Comparison of ENCODE assay signal across 8 cellular contexts in the genomic region with DNA sequence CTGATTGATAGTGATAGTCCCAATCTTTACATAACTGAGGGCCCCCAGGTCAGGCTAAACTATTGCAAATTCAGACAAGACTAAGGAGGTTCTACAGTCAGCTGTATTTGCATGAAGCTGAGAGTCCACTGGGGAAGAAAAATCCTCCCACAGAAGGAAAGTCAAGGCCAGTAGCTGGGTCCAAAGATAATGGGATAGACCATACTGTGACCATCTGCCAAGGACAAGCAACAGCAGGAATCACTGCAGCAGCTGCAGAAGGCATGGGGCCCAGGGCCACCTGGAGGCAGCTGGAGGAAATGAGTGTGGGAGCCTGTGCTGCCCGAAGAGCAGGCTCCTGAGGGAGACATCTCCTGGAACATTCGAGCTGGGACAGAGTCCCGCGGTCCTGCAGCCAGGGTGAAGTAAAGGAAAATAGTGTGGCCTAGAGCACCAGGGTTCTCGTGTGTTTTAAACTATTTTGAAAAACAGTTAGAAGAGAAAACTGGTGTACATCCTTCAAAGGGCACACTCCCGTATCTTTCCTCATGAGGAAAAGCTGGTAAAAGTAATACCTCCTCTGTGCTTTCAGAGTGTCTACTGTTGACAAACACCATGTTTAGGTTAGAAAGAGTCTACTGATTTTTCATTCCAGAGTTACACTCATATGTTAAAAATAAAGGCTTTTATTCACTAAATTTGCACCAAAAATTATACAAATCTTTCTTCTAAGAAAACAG. TPM values are rescaled to one million over a fixed set of nuclear protein-coding genes. Genes with fewer than 3 reads are reported as not detected.
DNase-seq lines count a peak whose midpoint lies in the region; ATAC-seq, FAIRE-seq and TF ChIP-seq lines count a peak whose summit lies in the region.

No MANE protein-coding gene starts in this region.

- H2BK15ac ChIP-seq in IMR-90 (ENCODE audit: low read depth, low read length): peak overlapping the region; percentile 41; the same call in 1 of the 3 replicates

- CTCF ChIA-PET in IMR-90 (lab: Yijun Ruan, JAX) (interaction anchor here (0.5 to 2.1 kb wide), 18 partner anchors 9 to 499 kb away, joined by 3 to 7 read pairs (median 3); a partner anchor contains a TSS), RWPE1 (lab: Yijun Ruan, JAX) (interaction anchor here (0.6 to 1.4 kb wide), 10 partner anchors 20 to 781 kb away, joined by 3 to 15 read pairs (median 3); no protein-coding TSS in a partner anchor), endothelial cell of umbilical vein (lab: Charles Lee) (interaction anchor here (0.7 to 3.3 kb wide), 33 partner anchors 9 to 868 kb away, joined by 3 to 62 read pairs (median 6); a partner anchor contains a TSS)

- peak; percentile 49 for FAIRE-seq in endothelial cell of umbilical vein (lab: Jason Lieb, UNC)

- H2AK9ac ChIP-seq in IMR-90 (replicated peaks; ENCODE audit: low read depth, low read length, poor library complexity): no peak overlapping the region

- H3K79me2 ChIP-seq in endothelial cell of umbilical vein (ENCODE audit: control insufficient read depth, insufficient read depth, low read length): no peaks in the 10 kb centered on the region

- H3K4me1 ChIP-seq in BE2C: peaks cover 10% of the 10 kb centered on the region
- peaks cover 15% of the 10 kb centered on the region for H3K4me1 ChIP-seq in IMR-90 (ENCODE audit: control insufficient read depth, insufficient read depth, low read length)
- peaks cover 51% of the 10 kb centered on the region for H3K4me1 ChIP-seq in endothelial cell of umbilical vein (ENCODE audit: control insufficient read depth, extremely low read depth, insufficient read depth, low read length)

- H3K9me3 ChIP-seq in BE2C (no peaks in the 10 kb centered on the region), IMR-90 (ENCODE audit: control insufficient read depth, insufficient read depth, low read length) (no peaks in the 10 kb centered on the region), endothelial cell of umbilical vein (replicated peaks; ENCODE audit: control insufficient read depth, insufficient read depth, low read length) (no peaks in the 10 kb centered on the region)

- H3K56ac ChIP-seq in IMR-90 (ENCODE audit: extremely low read depth, insufficient read depth, low read length): no peak overlapping the region

- 0 out of 4 replicates have a peak, but pooled peaks cover 0 to 4% of the 10 kb centered on the region in 2 experiments for H3K79me1 ChIP-seq in IMR-90 (ENCODE audit: low read depth in 1 of 2, low read length in 2 of 2)

- H3K9me1 ChIP-seq in IMR-90 (ENCODE audit: insufficient read depth, low read length) (peaks cover 4% of the 10 kb centered on the region), endothelial cell of umbilical vein (replicated peaks; ENCODE audit: control insufficient read depth, extremely low read depth, insufficient read depth, low read length) (no peaks in the 10 kb centered on the region)

- ATAC-seq in GM19324 (IDR thresholded peaks at IDR 0.05; ENCODE audit: low FRiP score, unreplicated experiment) (peak; percentile 45), IMR-90 (ENCODE audit: low read depth) (peak; percentile 64), HG03039 (IDR thresholded peaks at IDR 0.05; ENCODE audit: unreplicated experiment) (no peak), GM21367 (IDR thresholded peaks at IDR 0.05; ENCODE audit: unreplicated experiment) (no peak)

- in situ Hi-C loops in IMR-90 (cut with MboI; ENCODE audit: low sequenced_read_pairs): no loop called here

- H4K8ac ChIP-seq in IMR-90 (ENCODE audit: low read depth in 2 of 2, low read length in 2 of 2): peak overlapping the region in 1 of 2 experiments; percentile 76; a peak in 1 of 4 replicates

- H4K20me1 ChIP-seq in IMR-90 (ENCODE audit: insufficient read depth, low read length): no peaks in the 10 kb centered on the region
- no peaks in the 10 kb centered on the region for H4K20me1 ChIP-seq in endothelial cell of umbilical vein (replicated peaks; ENCODE audit: control insufficient read depth, extremely low read depth, insufficient read depth, low read length)

- intact Hi-C loops in IMR-90 (cut with micrococcal nuclease) (loop anchor here (1.0 to 5.0 kb wide), 2 partner anchors 48 to 184 kb away; no protein-coding TSS in a partner anchor), endothelial cell of umbilical vein (cut with micrococcal nuclease) (loop anchor here (1.0 to 2.0 kb wide), 5 partner anchors 20 to 781 kb away; a partner anchor contains a TSS)

- dilution Hi-C loops in IMR-90 (cut with HindIII; ENCODE audit: low sequenced_read_pairs, unreplicated experiment): no loop called here
- dilution Hi-C loops in endothelial cell of umbilical vein (cut with MboI; ENCODE audit: extremely low pct_ligation_motif_present, low sequenced_read_pairs): no loop called here

- no peak overlapping the region for H3K14ac ChIP-seq in IMR-90 (replicated peaks; ENCODE audit: low read depth, low read length)

- peak overlapping the region; percentile 50 for H2BK120ac ChIP-seq in IMR-90 (ENCODE audit: low read depth, low read length)

- WGBS in IMR-90 (ENCODE audit: extremely low coverage in 2 of 2, insufficient read length in 1 of 2), 2 experiments: 37% methylated on average over 2 of the region's 6 CpGs; no CpG with 5 or more reads in 1 of the 2 experiments

- H2BK20ac ChIP-seq in IMR-90 (ENCODE audit: low read depth, low read length): peak overlapping the region; percentile 27; the same call in 1 of the 2 replicates

- TF ChIP-seq RAD21 in IMR-90 (IDR thresholded peaks at IDR 0.05; ENCODE audit: low read length): peak; percentile 76

- peak overlapping the region; percentile 18; the same call in 1 of the 2 replicates for H3K23ac ChIP-seq in IMR-90 (ENCODE audit: low read depth, low read length)

- peak overlapping the region; percentile 48 for H2AFZ ChIP-seq in IMR-90 (replicated peaks; ENCODE audit: low read length, poor library complexity)
- H2AFZ ChIP-seq in endothelial cell of umbilical vein (ENCODE audit: low read depth, low read length): peak overlapping the region; percentile 61

- H3K18ac ChIP-seq in IMR-90 (ENCODE audit: low read depth, low read length): peak overlapping the region; percentile 11; the same call in 1 of the 2 replicates

- H3K4me2 ChIP-seq in IMR-90 (ENCODE audit: low read depth, low read length) (no peak overlapping the region), endothelial cell of umbilical vein (ENCODE audit: insufficient read depth, low read length) (peak overlapping the region; percentile 61)

- TF ChIP-seq POLR2A in IMR-90 (IDR thresholded peaks at IDR 0.05; ENCODE audit: low read depth, low read length) (0 out of 2 replicates have a peak, but pooled peaks have one; percentile 25), endothelial cell of umbilical vein (IDR thresholded peaks at IDR 0.05; ENCODE audit: low read depth, low read length) (no peak)

- H3K4ac ChIP-seq in IMR-90 (ENCODE audit: low read depth, low read length): peak overlapping the region; percentile 4; the same call in 1 of the 2 replicates

- H4K5ac ChIP-seq in IMR-90 (ENCODE audit: low read depth, low read length): no peak overlapping the region

- no peak overlapping the region for H3K27ac ChIP-seq in IMR-90 (ENCODE audit: insufficient read depth, low read length)
- H3K27ac ChIP-seq in RWPE1: peak overlapping the region; percentile 35; the same call in 1 of the 2 replicates
- H3K27ac ChIP-seq in endothelial cell of umbilical vein (ENCODE audit: insufficient read depth, low read depth, low read length): peak overlapping the region; percentile 74

- H3K9ac ChIP-seq in IMR-90 (ENCODE audit: low read depth, low read length): no peak overlapping the region
- H3K9ac ChIP-seq in endothelial cell of umbilical vein (replicated peaks; ENCODE audit: extremely low read depth, insufficient read depth, low read length): peak overlapping the region; percentile 63

- DNase-seq in BE2C (peak; percentile 81), IMR-90 (peak; percentile 85), RWPE1 (ENCODE audit: low spot score) (peak; percentile 37), endothelial cell of umbilical vein (ENCODE audit: low read depth, low spot score) (peak; percentile 96), midbrain (lab: John Stamatoyannopoulos, UW) (peak; percentile 58)

- no peaks in the 10 kb centered on the region for H3K27me3 ChIP-seq in BE2C
- H3K27me3 ChIP-seq in IMR-90 (ENCODE audit: control insufficient read depth, insufficient read depth, low read length): no peaks in the 10 kb centered on the region
- H3K27me3 ChIP-seq in endothelial cell of umbilical vein (ENCODE audit: control insufficient read depth in 2 of 2, insufficient read depth in 2 of 2, low read length in 2 of 2): no peaks in the 10 kb centered on the region

- no TSS peak for BruUV-seq in IMR-90 (replicated peaks; lab: Mats Ljungman, UMichigan)
- BruUV-seq in endothelial cell of umbilical vein (replicated peaks; lab: Mats Ljungman, UMichigan): TSS peak; percentile 79

- POLR2A ChIA-PET in IMR-90 (lab: Charles Lee; ENCODE audit: unreplicated experiment): no interaction called here
- POLR2A ChIA-PET in RWPE1 (lab: Yijun Ruan, JAX; ENCODE audit: low non-redundant PET): interaction anchor here (0.9 kb wide), 1 partner anchor 20 kb away, joined by 3 read pairs; a partner anchor contains a TSS
- POLR2A ChIA-PET in endothelial cell of umbilical vein (lab: Charles Lee): interaction anchor here (0.6 to 2.2 kb wide), 6 partner anchors 19 to 274 kb away, joined by 3 to 6 read pairs (median 4); a partner anchor contains a TSS

- H3K4me3 ChIP-seq in BE2C (ENCODE audit: low read depth, low read length) (no peak overlapping the region), IMR-90 (ENCODE audit: insufficient read depth, low read depth, low read length) (no peak overlapping the region), endothelial cell of umbilical vein (replicated peaks in 1 of 3; ENCODE audit: insufficient read depth in 1 of 3, low read depth in 1 of 3, low read length in 3 of 3) (no peak overlapping the region)

- H4K91ac ChIP-seq in IMR-90 (ENCODE audit: insufficient read depth, low read depth, low read length): no peak overlapping the region

- H3K36me3 ChIP-seq in BE2C (no peaks in the 10 kb centered on the region), IMR-90 (ENCODE audit: control insufficient read depth, insufficient read depth, low read length) (no peaks in the 10 kb centered on the region), endothelial cell of umbilical vein (ENCODE audit: control insufficient read depth in 2 of 2, extremely low read depth in 1 of 2, insufficient read depth in 2 of 2, low read length in 2 of 2) (no peaks in the 10 kb centered on the region)

- no peak overlapping the region for H2AK5ac ChIP-seq in IMR-90 (ENCODE audit: low read depth, low read length)

- TF ChIP-seq CTCF in BE2C (IDR thresholded peaks at IDR 0.05; ENCODE audit: low read depth, low read length): peak; percentile 78
- TF ChIP-seq CTCF in IMR-90 (conservative IDR thresholded peaks at IDR 0.05; ENCODE audit: low read depth, low read length): peak; percentile 75
- peak; percentile 64 for TF ChIP-seq CTCF in RWPE1 (conservative IDR thresholded peaks at IDR 0.05; ENCODE audit: low read depth)
- TF ChIP-seq CTCF in endothelial cell of umbilical vein (IDR thresholded peaks at IDR 0.05; ENCODE audit: extremely low read depth in 1 of 2, insufficient read depth in 1 of 2, low read depth in 1 of 2, low read length in 2 of 2): peak; percentile 74 to 81

- no peak overlapping the region for H2BK5ac ChIP-seq in IMR-90 (ENCODE audit: low read depth, low read length, poor library complexity, severe bottlenecking)

RNA-seq across cellular contexts. Expression of a gene that starts 13.1 kb away (rescaled TPM):
- polyA plus RNA-seq in BE2C (2012; ENCODE audit: insufficient read depth, insufficient read length, low read depth): not detected
- total RNA-seq in IMR-90 (2012; rRNA removed) (not detected in 2 replicates), endothelial cell of umbilical vein (not detected in 2 replicates)
- polyA plus RNA-seq in IMR-90 (2012; rRNA removed) (not detected in 2 replicates), endothelial cell of umbilical vein (0.14 TPM in 1 of 2 replicates, not detected in the other)
- not detected in 2 replicates for polyA plus RNA-seq in IMR-90 (2012; cell fraction: cytosol; rRNA removed)
- polyA plus RNA-seq in IMR-90 (2012; cell fraction: nucleus; rRNA removed; ENCODE audit: low replicate concordance): not detected in 2 replicates
- not detected in 2 replicates for polyA plus RNA-seq in endothelial cell of umbilical vein (2011; cell fraction: cytosol; rRNA removed)
- 0.11 TPM in 1 of 2 replicates, not detected in the other for polyA plus RNA-seq in endothelial cell of umbilical vein (2011; cell fraction: nucleus; rRNA removed)
- polyA plus RNA-seq in endothelial cell of umbilical vein (2012): not detected in 2 replicates
- not detected in 2 replicates for polyA minus RNA-seq in endothelial cell of umbilical vein
- polyA minus RNA-seq in endothelial cell of umbilical vein (2011; cell fraction: cytosol; rRNA and poly(A)+ RNA removed): not detected
- polyA minus RNA-seq in endothelial cell of umbilical vein (2011; cell fraction: nucleus; rRNA and poly(A)+ RNA removed): 0.91 and 1.3 TPM in 2 replicates

RNA-seq across cellular contexts. Expression of a gene that starts 19.7 kb away (rescaled TPM):
- polyA plus RNA-seq in BE2C (2012; ENCODE audit: insufficient read depth, insufficient read length, low read depth): 0.49 TPM
- total RNA-seq in IMR-90 (2012; rRNA removed): 9.2 and 9.7 TPM in 2 replicates
- polyA plus RNA-seq in IMR-90 (2012; rRNA removed): 2.6 and 3.3 TPM in 2 replicates
- 1.3 and 1.5 TPM in 2 replicates for polyA plus RNA-seq in IMR-90 (2012; cell fraction: cytosol; rRNA removed)
- polyA plus RNA-seq in IMR-90 (2012; cell fraction: nucleus; rRNA removed; ENCODE audit: low replicate concordance): 2.7 and 23.1 TPM in 2 replicates
- 75.6 and 108 TPM in 2 replicates for total RNA-seq in endothelial cell of umbilical vein
- 35.7 and 42.0 TPM in 2 replicates for polyA plus RNA-seq in endothelial cell of umbilical vein
- polyA plus RNA-seq in endothelial cell of umbilical vein (2011; cell fraction: cytosol; rRNA removed): 33.4 and 33.6 TPM in 2 replicates
- polyA plus RNA-seq in endothelial cell of umbilical vein (2011; cell fraction: nucleus; rRNA removed): 169 and 198 TPM in 2 replicates
- 32.5 and 45.4 TPM in 2 replicates for polyA plus RNA-seq in endothelial cell of umbilical vein (2012)
- 168 and 217 TPM in 2 replicates for polyA minus RNA-seq in endothelial cell of umbilical vein
- 10.1 TPM for polyA minus RNA-seq in endothelial cell of umbilical vein (2011; cell fraction: cytosol; rRNA and poly(A)+ RNA removed)
- polyA minus RNA-seq in endothelial cell of umbilical vein (2011; cell fraction: nucleus; rRNA and poly(A)+ RNA removed): 352 and 548 TPM in 2 replicates

Comparison
In these comparisons a context has a peak if more than half of its experiments do, and no peak if none do; other contexts are left out.
1. DNase-seq: peak in every context shown above with its lines; median percentile 96 in endothelial cell of umbilical vein; 85 in IMR-90; 81 in BE2C; 58 in midbrain; 37 in RWPE1.
2. ATAC-seq: peak in GM19324 (single experiment) and IMR-90 (single experiment); none in HG03039 (single experiment) and GM21367 (single experiment).
3. Peak in every context shown above with its lines, with median percentiles within 50 percentile points of each other: CTCF ChIP-seq.